Comparison of ENCODE assay signal across 2 cellular contexts in genomic region chr5:65482727-65483473, GRCh38.
TF ChIP-seq lines count a peak whose summit lies in the region.

No MANE protein-coding gene starts in this region.

TF ChIP-seq in A549, 52 proteins besides CTCF, POLR2A, EP300 and RAD21 (continued from another document):
- TF ChIP-seq, protein P1, sequence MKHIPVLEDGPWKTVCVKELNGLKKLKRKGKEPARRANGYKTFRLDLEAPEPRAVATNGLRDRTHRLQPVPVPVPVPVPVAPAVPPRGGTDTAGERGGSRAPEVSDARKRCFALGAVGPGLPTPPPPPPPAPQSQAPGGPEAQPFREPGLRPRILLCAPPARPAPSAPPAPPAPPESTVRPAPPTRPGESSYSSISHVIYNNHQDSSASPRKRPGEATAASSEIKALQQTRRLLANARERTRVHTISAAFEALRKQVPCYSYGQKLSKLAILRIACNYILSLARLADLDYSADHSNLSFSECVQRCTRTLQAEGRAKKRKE (CRISPR knock-in tag; IDR thresholded peaks at IDR 0.05; ENCODE audit: low read depth) = no peak
- TF ChIP-seq, protein P2, sequence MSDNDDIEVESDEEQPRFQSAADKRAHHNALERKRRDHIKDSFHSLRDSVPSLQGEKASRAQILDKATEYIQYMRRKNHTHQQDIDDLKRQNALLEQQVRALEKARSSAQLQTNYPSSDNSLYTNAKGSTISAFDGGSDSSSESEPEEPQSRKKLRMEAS (IDR thresholded peaks at IDR 0.05) = no peak
- TF ChIP-seq CHD2 (IDR thresholded peaks at IDR 0.05; ENCODE audit: low read length, partially characterized antibody) = no peak
- TF ChIP-seq BCL3 (IDR thresholded peaks at IDR 0.05) = no peak
- no peak for TF ChIP-seq NPAS2 (CRISPR knock-in tag; IDR thresholded peaks at IDR 0.05; ENCODE audit: borderline replicate concordance)

TF ChIP-seq in K562, 482 proteins besides CTCF, POLR2A, EP300 and RAD21 (continued from another document and continues in another):
- TF ChIP-seq SREBF1 (IDR thresholded peaks at IDR 0.05; ENCODE audit: borderline replicate concordance, low read depth, low read length) = no peak
- TF ChIP-seq NONO (IDR thresholded peaks at IDR 0.05; ENCODE audit: low read depth in 2 of 2, low read length in 1 of 2) = no peak
- TF ChIP-seq ZNF785 (CRISPR knock-in tag; IDR thresholded peaks at IDR 0.05) = no peak
- no peak for TF ChIP-seq ZNF165 (CRISPR knock-in tag; IDR thresholded peaks at IDR 0.05; ENCODE audit: borderline replicate concordance)
- peak; percentile 70; the same call in 1 of the 2 replicates for TF ChIP-seq IRF2 (CRISPR knock-in tag; IDR thresholded peaks at IDR 0.05)
- TF ChIP-seq ZNF431 (CRISPR knock-in tag; IDR thresholded peaks at IDR 0.05) = no peak
- no peak for TF ChIP-seq FOSL1 (tag; conservative IDR thresholded peaks at IDR 0.05)
- TF ChIP-seq SPI1 (IDR thresholded peaks at IDR 0.05; ENCODE audit: borderline replicate concordance, low read depth, low read length) = peak; percentile 90
- no peak for TF ChIP-seq SNIP1 (IDR thresholded peaks at IDR 0.05; ENCODE audit: low read depth)
- no peak for TF ChIP-seq TRIM24 (IDR thresholded peaks at IDR 0.05)
- TF ChIP-seq COPS2 (conservative IDR thresholded peaks at IDR 0.05) = no peak
- no peak for TF ChIP-seq ZNF23 (CRISPR knock-in tag; IDR thresholded peaks at IDR 0.05)
- no peak for TF ChIP-seq POLR2B (IDR thresholded peaks at IDR 0.05; ENCODE audit: low read depth, partially characterized antibody)
- no peak for TF ChIP-seq USF2 (CRISPR knock-in tag; IDR thresholded peaks at IDR 0.05)
- TF ChIP-seq, protein P3, sequence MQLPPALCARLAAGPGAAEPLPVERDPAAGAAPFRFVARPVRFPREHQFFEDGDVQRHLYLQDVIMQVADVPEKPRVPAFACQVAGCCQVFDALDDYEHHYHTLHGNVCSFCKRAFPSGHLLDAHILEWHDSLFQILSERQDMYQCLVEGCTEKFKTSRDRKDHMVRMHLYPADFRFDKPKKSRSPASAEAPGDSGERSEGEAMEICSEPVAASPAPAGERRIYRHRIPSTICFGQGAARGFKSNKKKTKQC (CRISPR knock-in tag; IDR thresholded peaks at IDR 0.05) = no peak
- no peak for TF ChIP-seq RFX5 (IDR thresholded peaks at IDR 0.05; ENCODE audit: low read depth, low read length)
- no peak for TF ChIP-seq ZNF407 (IDR thresholded peaks at IDR 0.05; ENCODE audit: low read depth)
- TF ChIP-seq SMC3 (conservative IDR thresholded peaks at IDR 0.05; ENCODE audit: insufficient read depth, low read depth, low read length) = no peak
- TF ChIP-seq RFX7 (CRISPR knock-in tag; IDR thresholded peaks at IDR 0.05) = no peak
- TF ChIP-seq KLF13 (tag; IDR thresholded peaks at IDR 0.05; ENCODE audit: borderline replicate concordance, low read depth) = no peak
- TF ChIP-seq ZNF764 (CRISPR knock-in tag; IDR thresholded peaks at IDR 0.05; ENCODE audit: low read depth) = no peak
- TF ChIP-seq GABPA (tag; conservative IDR thresholded peaks at IDR 0.05; ENCODE audit: low read depth) = no peak
- no peak for TF ChIP-seq ZNF282 (CRISPR knock-in tag; IDR thresholded peaks at IDR 0.05)
- no peak for TF ChIP-seq GATAD2A (IDR thresholded peaks at IDR 0.05)
- TF ChIP-seq TAF1 (IDR thresholded peaks at IDR 0.05; ENCODE audit: control insufficient read depth, extremely low read depth, insufficient read depth, low read length, severe bottlenecking) = no peak
- 0 out of 2 replicates have a peak, but pooled peaks have one; percentile 52 for TF ChIP-seq ZNF551 (CRISPR knock-in tag; IDR thresholded peaks at IDR 0.05)
- no peak for TF ChIP-seq HMG20B (CRISPR knock-in tag; IDR thresholded peaks at IDR 0.05)
- TF ChIP-seq RBBP5 (IDR thresholded peaks at IDR 0.05; ENCODE audit: borderline replicate concordance, insufficient read depth, low read length, poor library complexity, severe bottlenecking) = peak; percentile 68
- no peak for TF ChIP-seq ZNF133 (CRISPR knock-in tag; IDR thresholded peaks at IDR 0.05)
- TF ChIP-seq KLF16 (IDR thresholded peaks at IDR 0.05) = no peak
- TF ChIP-seq PCBP2 (IDR thresholded peaks at IDR 0.05; ENCODE audit: low read depth, low read length, poor library complexity, severe bottlenecking) = no peak
- TF ChIP-seq ILF3 (IDR thresholded peaks at IDR 0.05; ENCODE audit: borderline replicate concordance) = no peak
- TF ChIP-seq KLF10 (CRISPR knock-in tag; IDR thresholded peaks at IDR 0.05) = no peak
- TF ChIP-seq ZNF717 (CRISPR knock-in tag; IDR thresholded peaks at IDR 0.05) = no peak
- TF ChIP-seq POLR3G (IDR thresholded peaks at IDR 0.05; ENCODE audit: extremely low read depth, insufficient read length, insufficient replicate concordance) = no peak
- TF ChIP-seq ID3 (CRISPR knock-in tag; IDR thresholded peaks at IDR 0.05) = no peak
- no peak for TF ChIP-seq ID3 (tag; IDR thresholded peaks at IDR 0.05)
- no peak for TF ChIP-seq MIER1 (IDR thresholded peaks at IDR 0.05; ENCODE audit: low read depth)
- 0 out of 4 replicates have a peak, but pooled peaks of 1 of the 2 experiments have one; percentile 21 for TF ChIP-seq RCOR1 (IDR thresholded peaks at IDR 0.05; ENCODE audit: borderline replicate concordance in 1 of 2, low read depth in 2 of 2, low read length in 2 of 2)
- no peak for TF ChIP-seq CHCHD3 (CRISPR knock-in tag; IDR thresholded peaks at IDR 0.05)
- TF ChIP-seq ZNF316 (IDR thresholded peaks at IDR 0.05) = peak; percentile 29; the same call in 1 of the 2 replicates
- no peak for TF ChIP-seq YBX1 (IDR thresholded peaks at IDR 0.05)
- 0 out of 2 replicates have a peak, but pooled peaks have one; percentile 51 for TF ChIP-seq HDAC2 (IDR thresholded peaks at IDR 0.05)
- no peak for TF ChIP-seq NRF1 (conservative IDR thresholded peaks at IDR 0.05 in 1 of 2, IDR thresholded peaks at IDR 0.05 in 1 of 2)
- TF ChIP-seq NFATC3 (IDR thresholded peaks at IDR 0.05) = no peak
- TF ChIP-seq, protein P4, sequence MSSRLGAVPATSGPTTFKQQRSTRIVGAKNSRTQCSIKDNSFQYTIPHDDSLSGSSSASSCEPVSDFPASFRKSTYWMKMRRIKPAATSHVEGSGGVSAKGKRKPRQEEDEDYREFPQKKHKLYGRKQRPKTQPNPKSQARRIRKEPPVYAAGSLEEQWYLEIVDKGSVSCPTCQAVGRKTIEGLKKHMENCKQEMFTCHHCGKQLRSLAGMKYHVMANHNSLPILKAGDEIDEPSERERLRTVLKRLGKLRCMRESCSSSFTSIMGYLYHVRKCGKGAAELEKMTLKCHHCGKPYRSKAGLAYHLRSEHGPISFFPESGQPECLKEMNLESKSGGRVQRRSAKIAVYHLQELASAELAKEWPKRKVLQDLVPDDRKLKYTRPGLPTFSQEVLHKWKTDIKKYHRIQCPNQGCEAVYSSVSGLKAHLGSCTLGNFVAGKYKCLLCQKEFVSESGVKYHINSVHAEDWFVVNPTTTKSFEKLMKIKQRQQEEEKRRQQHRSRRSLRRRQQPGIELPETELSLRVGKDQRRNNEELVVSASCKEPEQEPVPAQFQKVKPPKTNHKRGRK (tag; IDR thresholded peaks at IDR 0.05) = no peak
- TF ChIP-seq, protein P5, sequence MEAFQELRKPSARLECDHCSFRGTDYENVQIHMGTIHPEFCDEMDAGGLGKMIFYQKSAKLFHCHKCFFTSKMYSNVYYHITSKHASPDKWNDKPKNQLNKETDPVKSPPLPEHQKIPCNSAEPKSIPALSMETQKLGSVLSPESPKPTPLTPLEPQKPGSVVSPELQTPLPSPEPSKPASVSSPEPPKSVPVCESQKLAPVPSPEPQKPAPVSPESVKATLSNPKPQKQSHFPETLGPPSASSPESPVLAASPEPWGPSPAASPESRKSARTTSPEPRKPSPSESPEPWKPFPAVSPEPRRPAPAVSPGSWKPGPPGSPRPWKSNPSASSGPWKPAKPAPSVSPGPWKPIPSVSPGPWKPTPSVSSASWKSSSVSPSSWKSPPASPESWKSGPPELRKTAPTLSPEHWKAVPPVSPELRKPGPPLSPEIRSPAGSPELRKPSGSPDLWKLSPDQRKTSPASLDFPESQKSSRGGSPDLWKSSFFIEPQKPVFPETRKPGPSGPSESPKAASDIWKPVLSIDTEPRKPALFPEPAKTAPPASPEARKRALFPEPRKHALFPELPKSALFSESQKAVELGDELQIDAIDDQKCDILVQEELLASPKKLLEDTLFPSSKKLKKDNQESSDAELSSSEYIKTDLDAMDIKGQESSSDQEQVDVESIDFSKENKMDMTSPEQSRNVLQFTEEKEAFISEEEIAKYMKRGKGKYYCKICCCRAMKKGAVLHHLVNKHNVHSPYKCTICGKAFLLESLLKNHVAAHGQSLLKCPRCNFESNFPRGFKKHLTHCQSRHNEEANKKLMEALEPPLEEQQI (IDR thresholded peaks at IDR 0.05) = no peak
- TF ChIP-seq TFE3 (CRISPR knock-in tag; IDR thresholded peaks at IDR 0.05) = no peak
- no peak for TF ChIP-seq EGR1 (conservative IDR thresholded peaks at IDR 0.05)
- TF ChIP-seq HLTF (IDR thresholded peaks at IDR 0.05) = no peak
- no peak for TF ChIP-seq BCL6 (CRISPR knock-in tag; IDR thresholded peaks at IDR 0.05)
- TF ChIP-seq BHLHE40 (IDR thresholded peaks at IDR 0.05; ENCODE audit: low read length) = no peak
- no peak for TF ChIP-seq POLR2AphosphoS2 (IDR thresholded peaks at IDR 0.05; ENCODE audit: low read length)
- TF ChIP-seq POU5F1 (IDR thresholded peaks at IDR 0.05; ENCODE audit: borderline replicate concordance, low read depth, low read length, partially characterized antibody) = no peak
- no peak for TF ChIP-seq ERF (CRISPR knock-in tag; IDR thresholded peaks at IDR 0.05)
- TF ChIP-seq TSC22D4 (tag; IDR thresholded peaks at IDR 0.05) = no peak
- TF ChIP-seq FUS (optimal IDR thresholded peaks at IDR 0.05; ENCODE audit: low read depth, low read length) = no peak
- TF ChIP-seq ARHGAP35 (IDR thresholded peaks at IDR 0.05; ENCODE audit: partially characterized antibody) = no peak
